10 cellular contexts compared by ENCODE assay signal in genomic region chr10:178208-178607, GRCh38. TPM values are rescaled to one million over a fixed set of nuclear protein-coding genes. Genes with fewer than 3 reads are reported as not detected.
A peak's percentile ranks its signal among the peaks of the same experiment; 100 is the strongest.
DNase-seq lines count a peak whose midpoint lies in the region; ATAC-seq, FAIRE-seq and TF ChIP-seq lines count a peak whose summit lies in the region.
"Had no signal": no experiment of that assay in that cellular context is flagged by ENCODE, and none has a peak within 500 bp of the region (broad histone marks: within the 10 kb centered on the region; RNA-seq: fewer than 3 reads in every experiment).

No MANE protein-coding gene starts in this region.

- H2AFZ ChIP-seq in endothelial cell of umbilical vein (ENCODE audit: low read depth, low read length), result no peak overlapping the region

- DNase-seq in NCI-H1417 (lab: John Stamatoyannopoulos, UW) (peak in 2 of 3 experiments; percentile 22 to 33), NCI-H1417 treated with DMSO at 0.1 percent for 48 hours (lab: John Stamatoyannopoulos, UW) (no peak), NCI-H2227 (lab: John Stamatoyannopoulos, UW; ENCODE audit: unreplicated experiment) (peak; percentile 0), endothelial cell of umbilical vein (ENCODE audit: low read depth, low spot score) (peak; percentile 66), psoas muscle (no peak), mesenteric fat pad (ENCODE audit: low spot score) (no peak), middle frontal gyrus (ENCODE audit: extremely low spot score, low spot score) (no peak)
- DNase-seq in activated naive CD4-positive, alpha-beta T cell treated with anti-CD3 and anti-CD28 coated beads, Interleukin-2, amount 50 U/mL, for 16 hours, result no peak

- peaks cover 8% of the 10 kb centered on the region for H3K79me2 ChIP-seq in endothelial cell of umbilical vein (ENCODE audit: control insufficient read depth, insufficient read depth, low read length)

- 40 to 44% (median 43%) methylated on average over 2 of the region's 2 CpGs for WGBS in psoas muscle, 3 donors

- dilution Hi-C loops in endothelial cell of umbilical vein (cut with MboI; ENCODE audit: extremely low pct_ligation_motif_present, low sequenced_read_pairs), result no loop called here

- peaks cover 0 to 4% of the 10 kb centered on the region in 2 experiments for H3K36me3 ChIP-seq in endothelial cell of umbilical vein (ENCODE audit: control insufficient read depth in 2 of 2, extremely low read depth in 1 of 2, insufficient read depth in 2 of 2, low read length in 2 of 2)
- H3K36me3 ChIP-seq in psoas muscle (ENCODE audit: insufficient read depth in 1 of 2, low read depth in 1 of 2), result peaks cover 1 to 31% of the 10 kb centered on the region in 2 donors

- no peak for TF ChIP-seq POLR2A in endothelial cell of umbilical vein (IDR thresholded peaks at IDR 0.05; ENCODE audit: low read depth, low read length)

- no peaks in the 10 kb centered on the region for H4K20me1 ChIP-seq in endothelial cell of umbilical vein (replicated peaks; ENCODE audit: control insufficient read depth, extremely low read depth, insufficient read depth, low read length)

- peak in 2 of 4 donors; percentile 52 to 66 for ATAC-seq in psoas muscle
- ATAC-seq: naive thymus-derived CD8-positive, alpha-beta T cell had no signal

- H3K4me3 ChIP-seq in endothelial cell of umbilical vein (replicated peaks in 1 of 3; ENCODE audit: insufficient read depth in 1 of 3, low read depth in 1 of 3, low read length in 3 of 3) (no peak overlapping the region), psoas muscle (no peak overlapping the region)
- H3K4me3 ChIP-seq: BLaER1 treated with 17β-estradiol and CSF1 and Interleukin-3, amounts not matched to agents 10 nM and 100 nM had no signal

- BruUV-seq in endothelial cell of umbilical vein (replicated peaks; lab: Mats Ljungman, UMichigan), result no TSS peak

- intact Hi-C loops in endothelial cell of umbilical vein (cut with micrococcal nuclease), result loop anchor here (1.0 to 2.0 kb wide), 4 partner anchors 31 to 611 kb away; no protein-coding TSS in a partner anchor
- intact Hi-C loops in psoas muscle (cut with DNase I), result no loop called here

- CTCF ChIA-PET in endothelial cell of umbilical vein (lab: Charles Lee), result interaction anchor here (0.7 kb wide), 2 partner anchors 32 to 40 kb away, joined by 3 read pairs; no protein-coding TSS in a partner anchor

- H3K9ac ChIP-seq in endothelial cell of umbilical vein (replicated peaks; ENCODE audit: extremely low read depth, insufficient read depth, low read length), result no peak overlapping the region

- no peaks in the 10 kb centered on the region for H3K9me3 ChIP-seq in endothelial cell of umbilical vein (replicated peaks; ENCODE audit: control insufficient read depth, insufficient read depth, low read length)
- H3K9me3 ChIP-seq in psoas muscle, result no peaks in the 10 kb centered on the region

- H3K4me1 ChIP-seq in endothelial cell of umbilical vein (ENCODE audit: control insufficient read depth, extremely low read depth, insufficient read depth, low read length) (peaks cover 19% of the 10 kb centered on the region), psoas muscle (no peaks in the 10 kb centered on the region)
- H3K4me1 ChIP-seq: BLaER1 treated with 17β-estradiol and CSF1 and Interleukin-3, amounts not matched to agents 10 nM and 100 nM had no signal

- peak; percentile 10 to 24 for TF ChIP-seq CTCF in endothelial cell of umbilical vein (IDR thresholded peaks at IDR 0.05; ENCODE audit: extremely low read depth in 1 of 2, insufficient read depth in 1 of 2, low read depth in 1 of 2, low read length in 2 of 2)
- peak; percentile 45 for TF ChIP-seq CTCF in psoas muscle (IDR thresholded peaks at IDR 0.05)

- no peak for FAIRE-seq in endothelial cell of umbilical vein (lab: Jason Lieb, UNC)

- H3K27ac ChIP-seq in endothelial cell of umbilical vein (ENCODE audit: insufficient read depth, low read depth, low read length), result no peak overlapping the region
- H3K27ac ChIP-seq in psoas muscle, result no peak overlapping the region
- H3K27ac ChIP-seq: BLaER1 treated with 17β-estradiol and CSF1 and Interleukin-3, amounts not matched to agents 10 nM and 100 nM had no signal

- no peaks in the 10 kb centered on the region for H3K9me1 ChIP-seq in endothelial cell of umbilical vein (replicated peaks; ENCODE audit: control insufficient read depth, extremely low read depth, insufficient read depth, low read length)

- H3K27me3 ChIP-seq in endothelial cell of umbilical vein (ENCODE audit: control insufficient read depth in 2 of 2, insufficient read depth in 2 of 2, low read length in 2 of 2) (no peaks in the 10 kb centered on the region), psoas muscle (ENCODE audit: insufficient read depth in 3 of 3, low read length in 2 of 3) (no peaks in the 10 kb centered on the region)
- H3K27me3 ChIP-seq: BLaER1 treated with 17β-estradiol and CSF1 and Interleukin-3, amounts not matched to agents 10 nM and 100 nM had no signal

- POLR2A ChIA-PET in endothelial cell of umbilical vein (lab: Charles Lee), result no interaction called here

- H3K4me2 ChIP-seq in endothelial cell of umbilical vein (ENCODE audit: insufficient read depth, low read length), result no peak overlapping the region
- H3K4me2 ChIP-seq: BLaER1 treated with 17β-estradiol and CSF1 and Interleukin-3, amounts not matched to agents 10 nM and 100 nM had no signal

TF ChIP-seq in endothelial cell of umbilical vein, 7 proteins besides CTCF, POLR2A, EP300 and RAD21:
- TF ChIP-seq MYC (IDR thresholded peaks at IDR 0.05; ENCODE audit: low read depth, low read length) (no peak), FOS (IDR thresholded peaks at IDR 0.05; ENCODE audit: borderline replicate concordance, insufficient read depth, low read length) (no peak), GATA2 (IDR thresholded peaks at IDR 0.05; ENCODE audit: insufficient read depth, insufficient read length, low read depth, low read length) (no peak), JUN (IDR thresholded peaks at IDR 0.05; ENCODE audit: borderline replicate concordance, insufficient read depth, insufficient read length, low read depth) (no peak), EZH2 (IDR thresholded peaks at IDR 0.05; ENCODE audit: borderline replicate concordance, low read depth, low read length, severe bottlenecking) (no peak)
- TF ChIP-seq, protein P1, sequence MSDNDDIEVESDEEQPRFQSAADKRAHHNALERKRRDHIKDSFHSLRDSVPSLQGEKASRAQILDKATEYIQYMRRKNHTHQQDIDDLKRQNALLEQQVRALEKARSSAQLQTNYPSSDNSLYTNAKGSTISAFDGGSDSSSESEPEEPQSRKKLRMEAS (IDR thresholded peaks at IDR 0.05; ENCODE audit: insufficient read depth, insufficient read length), result no peak

RNA-seq across cellular contexts. Expression of gene ZMYND11, which starts 43.0 kb away (rescaled TPM):
- total RNA-seq in endothelial cell of umbilical vein (50.9 and 56.0 TPM in 2 replicates), psoas muscle (10 to 100 TPM; 58.4 to 75.9 (median 61.8) TPM), mesenteric fat pad (68.0 TPM)
- polyA plus RNA-seq in endothelial cell of umbilical vein (13.2 and 17.0 TPM in 2 replicates), psoas muscle (10 to 100 TPM; 27.2 to 69.8 (median 34.3) TPM)
- 29.3 and 31.2 TPM in 2 replicates for polyA plus RNA-seq in endothelial cell of umbilical vein (2011; cell fraction: cytosol; rRNA removed)
- 54.6 and 69.7 TPM in 2 replicates for polyA plus RNA-seq in endothelial cell of umbilical vein (2011; cell fraction: nucleus; rRNA removed)
- 48.1 and 49.8 TPM in 2 replicates for polyA plus RNA-seq in endothelial cell of umbilical vein (2012)
- 30.4 and 35.3 TPM in 2 replicates for polyA minus RNA-seq in endothelial cell of umbilical vein
- 12.9 TPM for polyA minus RNA-seq in endothelial cell of umbilical vein (2011; cell fraction: cytosol; rRNA and poly(A)+ RNA removed)
- 16.6 and 20.9 TPM in 2 replicates for polyA minus RNA-seq in endothelial cell of umbilical vein (2011; cell fraction: nucleus; rRNA and poly(A)+ RNA removed)

Comparison
In these comparisons a context has a peak if more than half of its experiments do, and no peak if none do; other contexts are left out.
1. DNase-seq: peak in NCI-H1417 (2 of 3), NCI-H2227 (single experiment) and endothelial cell of umbilical vein (single experiment); none in NCI-H1417 treated with DMSO at 0.1 percent for 48 hours (single experiment), psoas muscle (0 of 2), activated naive CD4-positive, alpha-beta T cell treated with anti-CD3 and anti-CD28 coated beads, Interleukin-2, amount 50 U/mL, for 16 hours (single experiment), mesenteric fat pad (single experiment) and middle frontal gyrus (single experiment).